In the genomic region with DNA sequence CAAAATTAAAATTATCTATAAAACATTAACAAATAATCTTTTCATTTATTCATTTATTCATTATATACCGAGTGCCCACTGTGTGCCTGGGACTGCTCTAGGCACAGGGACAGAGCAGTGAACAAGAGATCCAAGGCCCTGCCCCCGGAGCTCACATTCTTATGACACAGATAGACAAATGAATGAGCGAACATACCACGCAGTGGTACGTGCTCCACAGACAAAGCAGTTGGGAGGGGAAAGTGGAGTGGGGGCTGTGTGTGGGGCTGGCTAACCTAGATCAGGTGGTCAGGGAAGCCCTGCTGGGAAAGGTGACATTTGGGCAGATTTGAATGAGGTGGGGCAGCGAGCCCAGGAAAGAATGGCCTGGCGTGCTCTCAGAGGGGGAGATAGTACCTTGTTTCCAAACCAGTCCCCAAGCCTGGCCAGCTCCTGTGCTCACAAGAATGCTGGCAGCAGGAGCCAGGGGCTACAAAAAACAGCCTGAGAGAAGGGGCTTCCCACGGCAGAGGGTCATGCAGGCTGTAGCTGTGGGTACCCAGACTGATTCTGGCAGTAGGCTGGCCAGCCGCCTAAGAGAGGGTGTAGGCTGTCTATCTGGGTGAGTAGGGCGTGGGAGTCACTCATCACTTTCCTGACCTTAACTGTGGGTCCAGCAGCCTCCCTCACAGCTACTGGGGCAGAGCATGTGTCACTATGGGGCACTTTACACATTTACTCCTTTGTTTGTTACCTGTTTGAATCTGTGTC, we compare ENCODE assay signal across 21 cellular contexts. TPM values are rescaled to one million over a fixed set of nuclear protein-coding genes. Genes with fewer than 3 reads are reported as not detected.
DNase-seq lines count a peak whose midpoint lies in the region; ATAC-seq, FAIRE-seq and TF ChIP-seq lines count a peak whose summit lies in the region.
"Had no signal": no experiment of that assay in that cellular context is flagged by ENCODE, and none has a peak within 500 bp of the region (broad histone marks: within the 10 kb centered on the region; RNA-seq: fewer than 3 reads in every experiment).

No MANE protein-coding gene starts in this region.

- dilution Hi-C loops in IMR-90 (cut with HindIII; ENCODE audit: low sequenced_read_pairs, unreplicated experiment), result no loop called here

- WGBS in IMR-90 (ENCODE audit: extremely low coverage in 2 of 2, insufficient read length in 1 of 2), 2 experiments, result 84% methylated on average over 7 of the region's 10 CpGs; no CpG with 5 or more reads in 1 of the 2 experiments
- WGBS in K562 (ENCODE audit: insufficient coverage, low coverage, missing lambda C conversion rate), result 24% methylated on average over 10 of the region's 10 CpGs
- WGBS in mesendoderm (ENCODE audit: extremely low coverage, insufficient coverage, low lambda C conversion rate), result no CpG with 5 or more reads among the region's 10 CpGs

- CTCF ChIA-PET in IMR-90 (lab: Yijun Ruan, JAX) (no interaction called here), K562 (lab: Yijun Ruan, JAX; ENCODE audit: low intra/inter-chr PET ratio) (no interaction called here)

- no peak for FAIRE-seq in K562 (lab: Jason Lieb, UNC)

- H3K4me2 ChIP-seq in IMR-90 (ENCODE audit: low read depth, low read length) (no peak overlapping the region), K562 (ENCODE audit: insufficient read depth, low read length) (no peak overlapping the region), mesendoderm (ENCODE audit: low read length) (no peak overlapping the region)

- H3K9ac ChIP-seq in IMR-90 (ENCODE audit: low read depth, low read length) (no peak overlapping the region), K562 (ENCODE audit: insufficient read depth in 1 of 2, low read depth in 2 of 2, low read length in 2 of 2) (0 out of 4 replicates have a peak overlapping the region, but pooled peaks of 1 of the 2 experiments have one; percentile 16), mesendoderm (ENCODE audit: low read length) (peak overlapping the region; percentile 10)
- H3K9ac ChIP-seq: parathyroid adenoma had no signal

- H3K23ac ChIP-seq in IMR-90 (ENCODE audit: low read depth, low read length) (no peak overlapping the region), mesendoderm (ENCODE audit: low read length) (peak overlapping the region; percentile 95)

- no peaks in the 10 kb centered on the region for H3K36me3 Mint-ChIP-seq in mesothelial cell of epicardium
- no peaks in the 10 kb centered on the region for H3K36me3 Mint-ChIP-seq in glutamatergic neuron (ENCODE audit: unreplicated experiment)
- H3K36me3 Mint-ChIP-seq: activated CD8-positive, alpha-beta memory T cell treated with anti-CD3 and anti-CD28 coated beads, Interleukin-2, amount 10 ng/mL, durations not matched to agents 7 days and 5 days; activated naive CD8-positive, alpha-beta T cell treated with anti-CD3 and anti-CD28 coated beads, Interleukin-2, amount 10 ng/mL, durations not matched to agents 7 days and 5 days; naive thymus-derived CD8-positive, alpha-beta T cell had no signal

- H3K27me3 Mint-ChIP-seq in mesothelial cell of epicardium (ENCODE audit: low read depth) (no peaks in the 10 kb centered on the region), glutamatergic neuron (ENCODE audit: unreplicated experiment) (no peaks in the 10 kb centered on the region)

- H3K4me1 Mint-ChIP-seq in mesothelial cell of epicardium (peaks cover 26% of the 10 kb centered on the region), glutamatergic neuron (ENCODE audit: low read depth, unreplicated experiment) (peaks cover 7% of the 10 kb centered on the region)

- H3K4me3 ChIP-seq in IMR-90 (ENCODE audit: insufficient read depth, low read depth, low read length), result no peak overlapping the region
- no peak overlapping the region for H3K4me3 ChIP-seq in K562
- H3K4me3 ChIP-seq in mesendoderm (ENCODE audit: low read length), result no peak overlapping the region

- H3K18ac ChIP-seq in IMR-90 (ENCODE audit: low read depth, low read length) (0 out of 2 replicates have a peak overlapping the region, but pooled peaks have one; percentile 7), mesendoderm (ENCODE audit: low read length) (peak overlapping the region; percentile 11)

- peak overlapping the region; percentile 62 for H2AK9ac ChIP-seq in IMR-90 (replicated peaks; ENCODE audit: low read depth, low read length, poor library complexity)

- H3K4me1 ChIP-seq in IMR-90 (ENCODE audit: control insufficient read depth, insufficient read depth, low read length) (peaks cover 31% of the 10 kb centered on the region), K562 (replicated peaks in 1 of 2; ENCODE audit: control insufficient read depth in 2 of 2, insufficient read depth in 2 of 2, low read length in 2 of 2) (peaks cover 4 to 16% of the 10 kb centered on the region in 2 experiments; a peak in 3 of 5 replicates), mesendoderm (ENCODE audit: control insufficient read depth, low read depth, low read length) (peaks cover 30% of the 10 kb centered on the region)
- H3K4me1 ChIP-seq: parathyroid adenoma had no signal

- peak overlapping the region; percentile 25; the same call in 1 of the 2 replicates for H3K4ac ChIP-seq in IMR-90 (ENCODE audit: low read depth, low read length)
- H3K4ac ChIP-seq in mesendoderm (ENCODE audit: low read depth, low read length), result peak overlapping the region; percentile 17

- H3K79me1 ChIP-seq in IMR-90 (ENCODE audit: low read depth in 1 of 2, low read length in 2 of 2) (peaks cover 0 to 22% of the 10 kb centered on the region in 2 experiments; a peak in 1 of 4 replicates), mesendoderm (ENCODE audit: low read length) (no peaks in the 10 kb centered on the region)

- TF ChIP-seq RAD21 in IMR-90 (IDR thresholded peaks at IDR 0.05; ENCODE audit: low read length), result no peak
- TF ChIP-seq RAD21 in K562 (CRISPR knock-in tag; conservative IDR thresholded peaks at IDR 0.05 in 1 of 2, IDR thresholded peaks at IDR 0.05 in 1 of 2), result no peak

- H3K9me3 ChIP-seq in IMR-90 (ENCODE audit: control insufficient read depth, insufficient read depth, low read length) (no peaks in the 10 kb centered on the region), K562 (replicated peaks; ENCODE audit: control insufficient read depth, insufficient read depth, low read depth, low read length) (no peaks in the 10 kb centered on the region)

- H3K27me3 ChIP-seq in IMR-90 (ENCODE audit: control insufficient read depth, insufficient read depth, low read length) (no peaks in the 10 kb centered on the region), K562 (ENCODE audit: control insufficient read depth in 2 of 2, insufficient read depth in 2 of 2, low read length in 2 of 2) (peaks cover 4 to 7% of the 10 kb centered on the region in 2 experiments; a peak in 4 of 5 replicates), mesendoderm (ENCODE audit: insufficient read depth, low read length, poor library complexity) (no peaks in the 10 kb centered on the region)

- ATAC-seq in IMR-90 (ENCODE audit: low read depth), result no peak
- ATAC-seq in K562, result peak; percentile 82
- ATAC-seq in HG03045 (IDR thresholded peaks at IDR 0.05; ENCODE audit: unreplicated experiment), result no peak
- ATAC-seq: activated CD8-positive, alpha-beta memory T cell treated with anti-CD3 and anti-CD28 coated beads, Interleukin-2, amount 10 ng/mL, durations not matched to agents 7 days and 5 days; naive thymus-derived CD8-positive, alpha-beta T cell; sciatic nerve had no signal

- H4K20me1 ChIP-seq in IMR-90 (ENCODE audit: insufficient read depth, low read length), result no peaks in the 10 kb centered on the region
- no peaks in the 10 kb centered on the region for H4K20me1 ChIP-seq in K562 (replicated peaks; ENCODE audit: control insufficient read depth, insufficient read depth, low read length)

- peaks cover 33% of the 10 kb centered on the region for H3K9me1 ChIP-seq in IMR-90 (ENCODE audit: insufficient read depth, low read length)
- no peaks in the 10 kb centered on the region for H3K9me1 ChIP-seq in K562 (ENCODE audit: control insufficient read depth, insufficient read depth, low read length)

- peak overlapping the region; percentile 16 for H2BK5ac ChIP-seq in IMR-90 (ENCODE audit: low read depth, low read length, poor library complexity, severe bottlenecking)
- peak overlapping the region; percentile 76 for H2BK5ac ChIP-seq in mesendoderm (ENCODE audit: low read length)

- DNase-seq in EH (ENCODE audit: low read depth) (peak; percentile 37), IMR-90 (no peak), K562 (ENCODE audit: extremely low read depth in 1 of 4, low spot score in 3 of 4) (peak in 2 of 4 experiments; percentile 23), mesendoderm (no peak), mesothelial cell of epicardium (ENCODE audit: low spot score in 2 of 2, unreplicated experiment in 2 of 2) (no peak), glutamatergic neuron (no peak)
- no peak for DNase-seq in stimulated activated naive CD4-positive, alpha-beta T cell treated with Interleukin-2 at 50 U/mL for 16 hours (lab: John Stamatoyannopoulos, UW)
- DNase-seq: activated CD4-positive, alpha-beta T cell treated with anti-CD3 and anti-CD28 coated beads for 48 hours; activated CD8-positive, alpha-beta memory T cell treated with anti-CD3 and anti-CD28 coated beads, Interleukin-2, amount 10 ng/mL, durations not matched to agents 7 days and 5 days; activated naive CD8-positive, alpha-beta T cell treated with anti-CD3 and anti-CD28 coated beads, Interleukin-2, amount 10 ng/mL, durations not matched to agents 7 days and 5 days; C1 segment of cervical spinal cord; GDM1; naive thymus-derived CD8-positive, alpha-beta T cell; NCI-H1092; NCI-H2081; NCI-H510A had no signal

- peak overlapping the region; percentile 57; the same call in 1 of the 2 replicates for H4K91ac ChIP-seq in IMR-90 (ENCODE audit: insufficient read depth, low read depth, low read length)

- H3K14ac ChIP-seq in IMR-90 (replicated peaks; ENCODE audit: low read depth, low read length), result no peak overlapping the region

- H4K5ac ChIP-seq in IMR-90 (ENCODE audit: low read depth, low read length), result no peak overlapping the region
- peak overlapping the region; percentile 56 for H4K5ac ChIP-seq in mesendoderm (ENCODE audit: low read length)

- TF ChIP-seq EP300 in K562 (IDR thresholded peaks at IDR 0.05; ENCODE audit: low read length), result no peak

- no TSS peak for BruUV-seq in IMR-90 (replicated peaks; lab: Mats Ljungman, UMichigan)
- no TSS peak for BruUV-seq in K562 (replicated peaks; lab: Mats Ljungman, UMichigan)

- H2BK15ac ChIP-seq in IMR-90 (ENCODE audit: low read depth, low read length) (peak overlapping the region; percentile 31; the same call in 2 of the 3 replicates), mesendoderm (replicated peaks; ENCODE audit: low read depth) (no peak overlapping the region)

- H2BK20ac ChIP-seq in IMR-90 (ENCODE audit: low read depth, low read length), result no peak overlapping the region

- H3K56ac ChIP-seq in IMR-90 (ENCODE audit: extremely low read depth, insufficient read depth, low read length) (no peak overlapping the region), mesendoderm (ENCODE audit: low read length) (peak overlapping the region; percentile 78)

- no peak overlapping the region for H3K27ac Mint-ChIP-seq in mesothelial cell of epicardium
- H3K27ac Mint-ChIP-seq in glutamatergic neuron (ENCODE audit: unreplicated experiment), result no peak overlapping the region
- H3K27ac Mint-ChIP-seq: activated CD8-positive, alpha-beta memory T cell treated with anti-CD3 and anti-CD28 coated beads, Interleukin-2, amount 10 ng/mL, durations not matched to agents 7 days and 5 days; activated naive CD8-positive, alpha-beta T cell treated with anti-CD3 and anti-CD28 coated beads, Interleukin-2, amount 10 ng/mL, durations not matched to agents 7 days and 5 days; activated T-helper 2 cell treated with anti-CD3 and anti-CD28 coated beads, Interferon-gamma antibody, Interleukin-2, Interleukin-4, amounts not matched to agents 10 μg/mL and 5 μg/mL and 100 μg/mL, durations not matched to agents 14 hours and 24 hours and 36 hours; naive thymus-derived CD8-positive, alpha-beta T cell had no signal

- no peak for TF ChIP-seq POLR2A in IMR-90 (IDR thresholded peaks at IDR 0.05; ENCODE audit: low read depth, low read length)
- TF ChIP-seq POLR2A in K562 (conservative IDR thresholded peaks at IDR 0.05), result no peak

- POLR2A ChIA-PET in IMR-90 (lab: Charles Lee; ENCODE audit: unreplicated experiment) (no interaction called here), K562 (lab: Yijun Ruan, JAX) (interaction anchor here (0.7 to 1.3 kb wide), 5 partner anchors 9 to 15 kb away, joined by 3 to 4 read pairs (median 3); no protein-coding TSS in a partner anchor)

- no peaks in the 10 kb centered on the region for H3K79me2 ChIP-seq in K562 (ENCODE audit: control insufficient read depth, insufficient read depth, low read length)
- no peaks in the 10 kb centered on the region for H3K79me2 ChIP-seq in mesendoderm (ENCODE audit: control insufficient read depth, insufficient read depth, low read length)
- H3K79me2 ChIP-seq: parathyroid adenoma had no signal

- H3K36me3 ChIP-seq in IMR-90 (ENCODE audit: control insufficient read depth, insufficient read depth, low read length) (no peaks in the 10 kb centered on the region), K562 (ENCODE audit: control insufficient read depth, insufficient read depth, low read length) (no peaks in the 10 kb centered on the region), mesendoderm (ENCODE audit: control insufficient read depth, insufficient read depth, low read length) (no peaks in the 10 kb centered on the region)

- H2AK5ac ChIP-seq in IMR-90 (ENCODE audit: low read depth, low read length) (peak overlapping the region; percentile 73), mesendoderm (ENCODE audit: low read length) (peak overlapping the region; percentile 46)

- intact Hi-C loops in IMR-90 (cut with micrococcal nuclease) (no loop called here), K562 (cut with micrococcal nuclease) (no loop called here)

- H3K9me3 Mint-ChIP-seq in mesothelial cell of epicardium (peaks cover 2% of the 10 kb centered on the region), glutamatergic neuron (ENCODE audit: unreplicated experiment) (peaks cover 2% of the 10 kb centered on the region)
- H3K9me3 Mint-ChIP-seq: activated naive CD8-positive, alpha-beta T cell treated with anti-CD3 and anti-CD28 coated beads, Interleukin-2, amount 10 ng/mL, durations not matched to agents 7 days and 5 days; activated T-helper 2 cell treated with anti-CD3 and anti-CD28 coated beads, Interferon-gamma antibody, Interleukin-2, Interleukin-4, amounts not matched to agents 10 μg/mL and 5 μg/mL and 100 μg/mL, durations not matched to agents 14 hours and 24 hours and 36 hours; naive thymus-derived CD8-positive, alpha-beta T cell had no signal

- peak overlapping the region in 1 of 2 experiments; percentile 27; a peak in 2 of 4 replicates for H4K8ac ChIP-seq in IMR-90 (ENCODE audit: low read depth in 2 of 2, low read length in 2 of 2)
- no peak overlapping the region for H4K8ac ChIP-seq in mesendoderm (ENCODE audit: low read depth, low read length)

- in situ Hi-C loops in IMR-90 (cut with MboI; ENCODE audit: low sequenced_read_pairs), result no loop called here
- in situ Hi-C loops in K562 (cut with MboI), result no loop called here

- H3K27ac ChIP-seq in IMR-90 (ENCODE audit: insufficient read depth, low read length) (no peak overlapping the region), K562 (ENCODE audit: extremely low read depth, low read depth, low read length) (no peak overlapping the region), mesendoderm (ENCODE audit: low read depth, low read length) (peak overlapping the region; percentile 65)
- H3K27ac ChIP-seq: parathyroid adenoma, RWPE1 had no signal

- H2AFZ ChIP-seq in IMR-90 (replicated peaks; ENCODE audit: low read length, poor library complexity) (peak overlapping the region; percentile 29), K562 (ENCODE audit: low read depth, low read length) (no peak overlapping the region)
- H2AFZ ChIP-seq: parathyroid adenoma had no signal

- H3K4me3 Mint-ChIP-seq in mesothelial cell of epicardium (no peak overlapping the region), glutamatergic neuron (ENCODE audit: unreplicated experiment) (no peak overlapping the region)
- H3K4me3 Mint-ChIP-seq: activated CD8-positive, alpha-beta memory T cell treated with anti-CD3 and anti-CD28 coated beads, Interleukin-2, amount 10 ng/mL, durations not matched to agents 7 days and 5 days; activated naive CD8-positive, alpha-beta T cell treated with anti-CD3 and anti-CD28 coated beads, Interleukin-2, amount 10 ng/mL, durations not matched to agents 7 days and 5 days; naive thymus-derived CD8-positive, alpha-beta T cell had no signal

- H2BK120ac ChIP-seq in IMR-90 (ENCODE audit: low read depth, low read length) (peak overlapping the region; percentile 25; the same call in 1 of the 2 replicates), mesendoderm (ENCODE audit: low read depth, low read length) (peak overlapping the region; percentile 46)

- TF ChIP-seq CTCF in IMR-90 (conservative IDR thresholded peaks at IDR 0.05; ENCODE audit: low read depth, low read length), result no peak
- TF ChIP-seq CTCF in K562 (IDR thresholded peaks at IDR 0.05 in 2 of 3, conservative IDR thresholded peaks at IDR 0.05 in 1 of 3; ENCODE audit: insufficient read depth in 2 of 3, low read depth in 1 of 3, low read length in 3 of 3), result no peak
- TF ChIP-seq CTCF in mesothelial cell of epicardium (IDR thresholded peaks at IDR 0.05; ENCODE audit: unreplicated experiment), result no peak
- no peak for TF ChIP-seq CTCF in glutamatergic neuron (IDR thresholded peaks at IDR 0.05; ENCODE audit: partially characterized antibody, unreplicated experiment)

RNA-seq across cellular contexts. Expression of a gene that starts 57.8 kb away (rescaled TPM):
- 648 and 684 TPM in 2 replicates for total RNA-seq in IMR-90 (2012; rRNA removed)
- polyA plus RNA-seq in IMR-90 (2012; rRNA removed), result 766 and 895 TPM in 2 replicates
- 676 and 750 TPM in 2 replicates for polyA plus RNA-seq in IMR-90 (2012; cell fraction: cytosol; rRNA removed)
- polyA plus RNA-seq in IMR-90 (2012; cell fraction: nucleus; rRNA removed; ENCODE audit: low replicate concordance), result 1,803 and 1,926 TPM in 2 replicates
- total RNA-seq in K562 (2011; cell fraction: chromatin; rRNA removed; ENCODE audit: low replicate concordance), result 54.6 and 92.3 TPM in 2 replicates
- 49.7 and 53.4 TPM in 2 replicates for total RNA-seq in K562 (2011; cell fraction: nucleolus; rRNA removed)
- total RNA-seq in K562 (2011; cell fraction: nucleoplasm; rRNA removed), result 46.1 and 65.6 TPM in 2 replicates
- total RNA-seq in K562 (2014; rRNA removed), result 42.5 and 47.3 TPM in 2 replicates
- total RNA-seq in K562 (2014; rRNA removed; fragmentation: Illumina TruSeq; extraction: Trizol), result 15.9 and 16.8 TPM in 2 replicates
- total RNA-seq in K562 (2015; rRNA removed; fragmentation: Illumina TruSeq; extraction: Trizol), result 26.1 and 26.8 TPM in 2 replicates
- 62.3 and 67.7 TPM in 2 replicates for total RNA-seq in K562 (2021)
- 37.3 and 44.7 TPM in 2 replicates for polyA plus RNA-seq in K562 (2011; rRNA removed)
- 33.0 and 71.5 TPM in 2 replicates for polyA plus RNA-seq in K562 (2011; cell fraction: cytosol; rRNA removed)
- polyA plus RNA-seq in K562 (2011; cell fraction: nucleus; rRNA removed), result 38.8 and 47.1 TPM in 2 replicates
- polyA plus RNA-seq in K562 (2012), result 63.9 and 83.3 TPM in 2 replicates
- polyA plus RNA-seq in K562 (2014; fragmentation: Illumina TruSeq; extraction: Trizol), result 56.9 and 59.2 TPM in 2 replicates
- 1 to 10 TPM; 2.2 to 5.6 TPM for polyA plus RNA-seq in K562 (2014; fragmentation: Nextera tagmentation; extraction: Ambion mirVana)
- 30.8 and 34.5 TPM in 2 replicates for polyA plus RNA-seq in K562 (2014; rRNA removed)
- 50.7 and 52.2 TPM in 2 replicates for polyA minus RNA-seq in K562 (2011; rRNA and poly(A)+ RNA removed)
- polyA minus RNA-seq in K562 (2011; cell fraction: cytosol; rRNA and poly(A)+ RNA removed), result 66.1 and 73.5 TPM in 2 replicates
- polyA minus RNA-seq in K562 (2011; cell fraction: nucleus; rRNA and poly(A)+ RNA removed), result 25.3 and 32.7 TPM in 2 replicates
- 242 TPM for polyA plus RNA-seq in mesendoderm (2013, experiment 1 of 2)
- 251 TPM for polyA plus RNA-seq in mesendoderm (2013, experiment 2 of 2)
- total RNA-seq in mesothelial cell of epicardium, result 155 to 166 TPM (median 163 TPM) in 3 replicates
- 48.1 TPM for total RNA-seq in glutamatergic neuron (ENCODE audit: unreplicated experiment)
